ENCODE assay signal across 20 cellular contexts in the genomic region with DNA sequence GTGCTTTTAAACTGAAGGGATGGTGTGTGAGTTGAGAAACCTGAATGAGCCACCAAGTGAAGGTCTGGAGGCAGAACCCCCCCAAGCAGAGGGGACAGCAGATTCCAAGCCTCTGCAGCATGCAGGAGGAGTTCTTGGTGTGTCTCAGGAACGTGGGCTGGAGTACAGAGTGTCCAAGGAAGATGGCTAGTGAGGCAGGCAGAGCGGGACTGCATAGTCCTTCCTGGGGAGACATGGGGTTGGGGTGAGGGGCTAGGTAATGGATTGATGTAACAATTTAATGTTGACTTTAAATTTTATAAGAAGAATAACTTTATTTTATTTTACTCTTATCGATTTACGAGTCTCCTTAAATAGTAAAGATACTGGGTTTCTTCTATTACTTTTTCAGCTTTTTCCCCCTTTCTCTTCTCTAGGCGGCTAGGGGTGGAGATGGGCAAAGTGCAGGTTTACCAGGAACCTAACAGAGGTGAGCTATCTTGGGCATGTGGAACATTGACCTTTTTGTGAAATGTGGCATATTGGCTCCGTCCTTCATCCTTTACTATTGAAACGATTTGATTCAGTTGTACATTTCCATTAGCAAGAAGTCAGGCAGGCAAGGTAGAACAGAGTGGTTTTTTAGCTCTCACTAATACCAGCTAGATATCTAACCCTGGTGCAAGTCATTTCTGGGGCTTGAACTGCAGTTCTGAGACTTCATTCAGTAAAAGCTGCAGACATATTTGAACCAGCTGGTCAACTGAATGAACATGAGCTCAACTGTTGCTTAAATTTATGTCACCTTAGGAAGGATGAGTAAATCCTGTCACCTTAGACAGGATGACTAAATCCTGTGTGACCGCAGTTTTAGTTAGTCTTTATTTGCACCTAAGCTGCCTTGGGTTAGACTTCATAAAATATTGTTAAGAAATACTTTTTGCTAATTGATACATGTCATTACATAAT.
"Had no signal": no experiment of that assay in that cellular context is flagged by ENCODE, and none has a peak within 500 bp of the region (broad histone marks: within the 10 kb centered on the region; RNA-seq: fewer than 3 reads in every experiment).

No MANE protein-coding gene starts in this region.

- H3K9ac ChIP-seq: SK-N-SH had no signal

- DNase-seq: activated CD4-positive, alpha-beta T cell treated with anti-CD3 and anti-CD28 coated beads, Interleukin-2, amount 10 ng/mL, durations not matched to agents 24 days and 14 days; activated gamma-delta T cell treated with Interleukin-2 at 50 U/mL for 16 hours; activated naive CD8-positive, alpha-beta T cell treated with anti-CD3 and anti-CD28 coated beads for 36 hours; amygdala; dorsolateral prefrontal cortex; foreskin keratinocyte; glutamatergic neuron; hypothalamus; kidney; left ventricle myocardium inferior; naive thymus-derived CD4-positive, alpha-beta T cell; SK-N-SH; spleen; stimulated activated naive CD4-positive, alpha-beta T cell had no signal

- H3K9me3 Mint-ChIP-seq: activated CD4-positive, alpha-beta T cell treated with anti-CD3 and anti-CD28 coated beads, Interleukin-2, amount 10 ng/mL, durations not matched to agents 24 days and 14 days; activated naive CD8-positive, alpha-beta T cell treated with anti-CD3 and anti-CD28 coated beads for 36 hours; endodermal cell; T-helper 2 cell treated with Interferon-gamma antibody and Interleukin-4, amounts not matched to agents 5 μg/mL and 100 μg/mL, for 36 hours had no signal

- H3K27ac Mint-ChIP-seq: activated CD4-positive, alpha-beta T cell treated with anti-CD3 and anti-CD28 coated beads, Interleukin-2, amount 10 ng/mL, durations not matched to agents 24 days and 14 days; activated naive CD8-positive, alpha-beta T cell treated with anti-CD3 and anti-CD28 coated beads for 36 hours; endodermal cell; T-helper 2 cell treated with Interferon-gamma antibody and Interleukin-4, amounts not matched to agents 5 μg/mL and 100 μg/mL, for 36 hours had no signal

- H3K27ac ChIP-seq: cardiac muscle cell, dorsolateral prefrontal cortex, epithelial cell of prostate, foreskin keratinocyte, left ventricle myocardium inferior, pancreas, spleen had no signal

- H3K4me2 ChIP-seq: SK-N-SH had no signal

- H3K27me3 ChIP-seq: cardiac muscle cell, dorsolateral prefrontal cortex, foreskin keratinocyte, pancreas, spleen had no signal

- H3K4me3 Mint-ChIP-seq: activated CD4-positive, alpha-beta T cell treated with anti-CD3 and anti-CD28 coated beads, Interleukin-2, amount 10 ng/mL, durations not matched to agents 24 days and 14 days; activated naive CD8-positive, alpha-beta T cell treated with anti-CD3 and anti-CD28 coated beads for 36 hours; endodermal cell; naive thymus-derived CD4-positive, alpha-beta T cell; T-helper 2 cell treated with Interferon-gamma antibody and Interleukin-4, amounts not matched to agents 5 μg/mL and 100 μg/mL, for 36 hours had no signal

- H3K4me3 ChIP-seq: cardiac muscle cell, dorsolateral prefrontal cortex, left ventricle myocardium inferior, pancreas, spleen had no signal

- H3K9me3 ChIP-seq: left ventricle myocardium inferior, pancreas, SK-N-SH, spleen had no signal

- H3K4me1 ChIP-seq: foreskin keratinocyte, left ventricle myocardium inferior, pancreas had no signal

- H3K27me3 Mint-ChIP-seq: activated CD4-positive, alpha-beta T cell treated with anti-CD3 and anti-CD28 coated beads, Interleukin-2, amount 10 ng/mL, durations not matched to agents 24 days and 14 days; activated naive CD8-positive, alpha-beta T cell treated with anti-CD3 and anti-CD28 coated beads for 36 hours; naive thymus-derived CD4-positive, alpha-beta T cell had no signal

- ATAC-seq: foreskin keratinocyte; naive thymus-derived CD4-positive, alpha-beta T cell; pancreas; sciatic nerve had no signal
